In the genomic region with DNA sequence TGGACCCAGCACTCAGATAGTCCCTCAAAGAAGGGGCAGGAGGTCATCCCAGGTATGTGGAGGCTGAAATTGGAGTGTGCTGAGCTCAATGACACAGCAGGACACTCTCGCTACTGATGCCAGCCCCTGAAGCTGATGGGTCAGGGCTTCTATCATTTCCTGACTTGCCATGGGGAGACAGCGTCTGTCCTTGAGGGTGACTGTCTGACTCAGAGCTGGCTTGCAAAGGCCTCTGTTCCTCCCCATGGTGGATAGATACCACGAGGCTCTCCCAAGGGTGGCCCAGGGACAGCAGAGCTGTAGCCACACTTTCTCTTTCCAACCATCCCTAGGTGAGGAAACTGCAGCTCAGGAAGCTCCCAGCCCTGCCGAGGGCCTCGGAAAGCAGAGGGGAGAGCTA, we compare ENCODE assay signal across 27 cellular contexts. TPM values are rescaled to one million over a fixed set of nuclear protein-coding genes. Genes with fewer than 3 reads are reported as not detected.
"Had no signal": no experiment of that assay in that cellular context is flagged by ENCODE, and none has a peak within 500 bp of the region (broad histone marks: within the 10 kb centered on the region; RNA-seq: fewer than 3 reads in every experiment).

No MANE protein-coding gene starts in this region.

- H3K36me3 ChIP-seq: colonic mucosa, heart right ventricle, right lobe of liver, tibial nerve had no signal

- H3K4me3 ChIP-seq: colonic mucosa, heart right ventricle, psoas muscle, right lobe of liver, skin epidermis, testis, tibial nerve had no signal

- H3K27ac ChIP-seq: colonic mucosa, heart right ventricle, psoas muscle, right lobe of liver, skin epidermis, testis, tibial nerve had no signal

- FAIRE-seq: frontal cortex had no signal

- H3K9me3 ChIP-seq: colonic mucosa, right lobe of liver, testis had no signal

- ATAC-seq: esophagus mucosa; heart right ventricle; psoas muscle; right lobe of liver; stimulated activated naive B cell treated with anti-CD40 and anti-IgM and Interleukin-4, amounts not matched to agents 10 μg/mL and 1 μg/mL and 100 μg/mL, for 72 hours; stimulated activated naive CD8-positive, alpha-beta T cell treated with anti-CD3 and anti-CD28 coated beads, Interleukin-15, amount 100 ng/mL, for 72 hours had no signal

- DNase-seq: colonic mucosa; effector CD4-positive, alpha-beta T cell; heart right ventricle; kidney glomerular epithelial cell; mesendoderm; naive B cell; psoas muscle; retina; right lobe of liver; stimulated activated CD4-positive, alpha-beta T cell treated with anti-CD3 and anti-CD28 coated beads, Interleukin-2, amount 100 ng/mL, for 24 hours; stimulated activated CD4-positive, alpha-beta T cell treated with anti-CD3 and anti-CD28 coated beads, Interleukin-4, amount 100 ng/mL, for 4 hours; stimulated activated naive B cell treated with anti-CD40 and anti-IgM and Interleukin-4, amounts not matched to agents 10 μg/mL and 1 μg/mL and 100 μg/mL, for 72 hours; stimulated activated naive CD8-positive, alpha-beta T cell treated with anti-CD3 and anti-CD28 coated beads, Interleukin-15, amount 100 ng/mL, for 72 hours; testis had no signal

- H3K27me3 ChIP-seq: testis had no signal

RNA-seq across cellular contexts. Expression of a gene that starts 10.8 kb away (rescaled TPM):
- total RNA-seq: cerebellum, dermis microvascular lymphatic vessel endothelial cell, esophagus mucosa, fibroblast of lung, frontal cortex, glomerular endothelial cell, heart right ventricle, liver, lung microvascular endothelial cell, omental fat pad, psoas muscle, right lobe of liver, subcutaneous adipose tissue, tibial nerve, ureter had no signal
- polyA plus RNA-seq: fibroblast of lung, heart right ventricle, liver, psoas muscle had no signal

RNA-seq across cellular contexts. Expression of a gene that starts 38.5 kb away (rescaled TPM):
- total RNA-seq: cerebellum, dermis microvascular lymphatic vessel endothelial cell, esophagus mucosa, fibroblast of lung, frontal cortex, glomerular endothelial cell, heart right ventricle, liver, lung microvascular endothelial cell, omental fat pad, psoas muscle, subcutaneous adipose tissue, tibial nerve, ureter had no signal
- polyA plus RNA-seq: fibroblast of lung, heart right ventricle had no signal

RNA-seq across cellular contexts. Expression of a gene that starts 38.9 kb away (rescaled TPM):
- total RNA-seq: cerebellum, dermis microvascular lymphatic vessel endothelial cell, esophagus mucosa, fibroblast of lung, frontal cortex, glomerular endothelial cell, heart right ventricle, liver, lung microvascular endothelial cell, omental fat pad, psoas muscle, right lobe of liver, subcutaneous adipose tissue, tibial nerve, ureter had no signal
- polyA plus RNA-seq: fibroblast of lung, heart right ventricle, liver, psoas muscle had no signal
